Comparison of ENCODE assay signal across 7 cellular contexts in genomic region chr15:89782619-89782950, GRCh38. TPM values are rescaled to one million over a fixed set of nuclear protein-coding genes. Genes with fewer than 3 reads are reported as not detected.
"Had no signal": no experiment of that assay in that cellular context is flagged by ENCODE, and none has a peak within 500 bp of the region (broad histone marks: within the 10 kb centered on the region; RNA-seq: fewer than 3 reads in every experiment).

No MANE protein-coding gene starts in this region.

RNA-seq across cellular contexts. Expression of gene MESP2, which starts 6.5 kb away (rescaled TPM):
- total RNA-seq: activated CD4-positive, alpha-beta T cell treated with anti-CD3 and anti-CD28 coated beads, Interleukin-2, amount 10 ng/mL, durations not matched to agents 7 days and 5 days; activated CD8-positive, alpha-beta memory T cell treated with anti-CD3 and anti-CD28 coated beads, Interleukin-2, amount 10 ng/mL, durations not matched to agents 7 days and 5 days; activated CD8-positive, alpha-beta T cell treated with anti-CD3 and anti-CD28 coated beads for 36 hours; natural killer cell; osteocyte; T-helper 2 cell treated with Interferon-gamma antibody and Interleukin-4, amounts not matched to agents 100 ng/mL and 5 ng/mL, for 36 hours had no signal

RNA-seq across cellular contexts. Expression of gene MESP1, which starts 31.5 kb away (rescaled TPM):
- total RNA-seq: mesothelial cell of epicardium had no signal

RNA-seq across cellular contexts. Expression of gene ANPEP, which starts 32.1 kb away (rescaled TPM):
- total RNA-seq: activated CD8-positive, alpha-beta T cell treated with anti-CD3 and anti-CD28 coated beads for 36 hours had no signal
